1 cellular context compared by ENCODE assay signal in genomic region chr18:24228661-24229053, GRCh38.
TF ChIP-seq lines count a peak whose summit lies in the region.

No MANE protein-coding gene starts in this region.

TF ChIP-seq in IMR-90, 13 proteins besides CTCF, POLR2A, EP300 and RAD21:
- TF ChIP-seq RFX5 (IDR thresholded peaks at IDR 0.05; ENCODE audit: low read depth, low read length) (no peak), BHLHE40 (IDR thresholded peaks at IDR 0.05; ENCODE audit: low read depth, low read length) (no peak), MAZ (IDR thresholded peaks at IDR 0.05; ENCODE audit: borderline replicate concordance, low read depth, low read length) (no peak), CHD1 (IDR thresholded peaks at IDR 0.05; ENCODE audit: low read depth, low read length) (no peak), RCOR1 (IDR thresholded peaks at IDR 0.05; ENCODE audit: insufficient replicate concordance, low read length) (no peak), MXI1 (IDR thresholded peaks at IDR 0.05; ENCODE audit: borderline replicate concordance, low read depth, low read length) (no peak), MAFK (IDR thresholded peaks at IDR 0.05; ENCODE audit: low read depth, low read length) (no peak), CEBPB (IDR thresholded peaks at IDR 0.05; ENCODE audit: low read depth, low read length) (no peak)
- TF ChIP-seq, protein P1, sequence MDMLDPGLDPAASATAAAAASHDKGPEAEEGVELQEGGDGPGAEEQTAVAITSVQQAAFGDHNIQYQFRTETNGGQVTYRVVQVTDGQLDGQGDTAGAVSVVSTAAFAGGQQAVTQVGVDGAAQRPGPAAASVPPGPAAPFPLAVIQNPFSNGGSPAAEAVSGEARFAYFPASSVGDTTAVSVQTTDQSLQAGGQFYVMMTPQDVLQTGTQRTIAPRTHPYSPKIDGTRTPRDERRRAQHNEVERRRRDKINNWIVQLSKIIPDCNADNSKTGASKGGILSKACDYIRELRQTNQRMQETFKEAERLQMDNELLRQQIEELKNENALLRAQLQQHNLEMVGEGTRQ (IDR thresholded peaks at IDR 0.05; ENCODE audit: low read depth, low read length), result no peak
